20 cellular contexts compared by ENCODE assay signal in the genomic region with DNA sequence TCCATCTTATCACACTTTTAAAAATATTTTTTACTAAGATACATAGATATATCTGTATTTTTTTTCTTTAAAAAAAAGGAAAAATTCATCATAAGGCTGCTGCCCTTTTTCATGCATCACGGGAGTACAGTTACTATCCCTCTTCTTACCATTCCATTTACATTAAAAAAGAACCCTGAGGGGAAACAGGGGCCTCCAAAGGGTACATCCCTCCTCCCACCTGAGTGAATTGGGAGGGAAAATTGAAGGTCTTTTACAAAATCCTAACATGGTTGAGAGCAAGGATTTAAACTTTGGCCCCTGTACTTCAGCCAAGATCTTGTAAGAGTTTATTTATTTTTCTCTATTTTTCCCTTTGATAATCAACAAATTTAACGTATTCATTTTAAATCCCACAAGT.
"Had no signal": no experiment of that assay in that cellular context is flagged by ENCODE, and none has a peak within 500 bp of the region (broad histone marks: within the 10 kb centered on the region; RNA-seq: fewer than 3 reads in every experiment).

No MANE protein-coding gene starts in this region.

- ATAC-seq: heart right ventricle, left colon, left ventricle myocardium superior, right cardiac atrium had no signal

- H3K27me3 ChIP-seq: ovary, thyroid gland had no signal

- H3K4me1 ChIP-seq: suprapubic skin, thyroid gland had no signal

- H3K36me3 ChIP-seq: heart right ventricle, ovary, suprapubic skin, thyroid gland had no signal

- H3K9me3 ChIP-seq: heart right ventricle, ovary, suprapubic skin, thyroid gland had no signal

- H3K36me3 Mint-ChIP-seq: naive B cell, type B pancreatic cell had no signal

- H3K4me3 Mint-ChIP-seq: naive B cell, type B pancreatic cell had no signal

- H3K4me1 Mint-ChIP-seq: naive B cell had no signal

- H3K4me3 ChIP-seq: dorsolateral prefrontal cortex, heart right ventricle, lung, ovary, suprapubic skin, thyroid gland had no signal

- H3K27ac Mint-ChIP-seq: type B pancreatic cell had no signal

- H3K27ac ChIP-seq: dorsolateral prefrontal cortex, heart right ventricle, ovary, suprapubic skin, thyroid gland had no signal

- DNase-seq: cortex of kidney; dorsolateral prefrontal cortex; effector CD8-positive, alpha-beta T cell; foreskin melanocyte; heart right ventricle; hypothalamus; left colon; left ventricle myocardium superior; mesenchymal stem cell; naive B cell; nucleus accumbens; ovary; right cardiac atrium; small intestine; stimulated activated CD4-positive, alpha-beta T cell treated with anti-CD3 and anti-CD28 coated beads, Interleukin-2, amount 100 ng/mL, for 48 hours; stimulated activated naive CD4-positive, alpha-beta T cell treated with Interleukin-2 at 50 U/mL for 16 hours; thyroid gland had no signal

- H3K27me3 Mint-ChIP-seq: type B pancreatic cell had no signal

- H3K9me3 Mint-ChIP-seq: naive B cell, type B pancreatic cell had no signal
